23 cellular contexts compared by ENCODE assay signal in the genomic region with DNA sequence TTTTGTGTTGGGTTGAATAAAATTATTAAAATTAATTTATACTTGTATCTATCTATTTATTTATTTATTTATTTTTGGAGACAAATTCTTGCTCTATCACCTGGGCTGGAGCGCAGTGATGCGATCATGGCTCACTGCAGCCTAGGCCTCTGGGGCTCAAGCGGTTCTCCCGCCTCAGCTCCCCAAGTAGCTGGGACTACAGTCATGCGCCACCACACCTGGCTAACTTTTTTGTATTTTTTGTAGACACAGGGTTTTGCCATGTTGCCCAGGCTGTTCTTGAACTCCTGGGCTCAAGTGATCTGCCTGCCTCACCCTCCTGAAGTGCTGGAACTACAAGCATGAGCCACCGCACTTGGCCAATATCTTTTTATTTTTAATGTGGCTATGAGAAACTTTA.
"Had no signal": no experiment of that assay in that cellular context is flagged by ENCODE, and none has a peak within 500 bp of the region (broad histone marks: within the 10 kb centered on the region; RNA-seq: fewer than 3 reads in every experiment).

No MANE protein-coding gene starts in this region.

- H3K27me3 ChIP-seq: colonic mucosa, dorsolateral prefrontal cortex, esophagus muscularis mucosa, esophagus squamous epithelium, foreskin keratinocyte, gastrocnemius medialis, gastroesophageal sphincter, heart left ventricle, heart right ventricle had no signal

- H3K27ac ChIP-seq: colonic mucosa, coronary artery, dorsolateral prefrontal cortex, epithelial cell of prostate, esophagus muscularis mucosa, esophagus squamous epithelium, foreskin keratinocyte, gastrocnemius medialis, gastroesophageal sphincter, heart left ventricle, heart right ventricle had no signal

- DNase-seq: colonic mucosa; cortex of kidney; dermis blood vessel endothelial cell; dorsolateral prefrontal cortex; effector CD4-positive, alpha-beta T cell; effector CD8-positive, alpha-beta T cell; effector memory CD4-positive, alpha-beta T cell; effector memory CD8-positive, alpha-beta T cell; endodermal cell; erythroblast; esophagus squamous epithelium; foreskin fibroblast; foreskin keratinocyte; foreskin melanocyte; gastrocnemius medialis; glutamatergic neuron; head of caudate nucleus; heart left ventricle; heart right ventricle had no signal

- H3K4me1 ChIP-seq: colonic mucosa, esophagus muscularis mucosa, foreskin keratinocyte, gastrocnemius medialis, gastroesophageal sphincter, heart left ventricle, heart right ventricle had no signal

- H3K36me3 ChIP-seq: colonic mucosa, esophagus muscularis mucosa, esophagus squamous epithelium, gastrocnemius medialis, gastroesophageal sphincter, heart left ventricle, heart right ventricle had no signal

- H3K4me3 ChIP-seq: colonic mucosa, coronary artery, dorsolateral prefrontal cortex, esophagus muscularis mucosa, esophagus squamous epithelium, gastrocnemius medialis, gastroesophageal sphincter, heart left ventricle, heart right ventricle had no signal

- H3K9me3 ChIP-seq: colonic mucosa, esophagus muscularis mucosa, esophagus squamous epithelium, gastrocnemius medialis, gastroesophageal sphincter, heart left ventricle, heart right ventricle had no signal
